In the genomic region with DNA sequence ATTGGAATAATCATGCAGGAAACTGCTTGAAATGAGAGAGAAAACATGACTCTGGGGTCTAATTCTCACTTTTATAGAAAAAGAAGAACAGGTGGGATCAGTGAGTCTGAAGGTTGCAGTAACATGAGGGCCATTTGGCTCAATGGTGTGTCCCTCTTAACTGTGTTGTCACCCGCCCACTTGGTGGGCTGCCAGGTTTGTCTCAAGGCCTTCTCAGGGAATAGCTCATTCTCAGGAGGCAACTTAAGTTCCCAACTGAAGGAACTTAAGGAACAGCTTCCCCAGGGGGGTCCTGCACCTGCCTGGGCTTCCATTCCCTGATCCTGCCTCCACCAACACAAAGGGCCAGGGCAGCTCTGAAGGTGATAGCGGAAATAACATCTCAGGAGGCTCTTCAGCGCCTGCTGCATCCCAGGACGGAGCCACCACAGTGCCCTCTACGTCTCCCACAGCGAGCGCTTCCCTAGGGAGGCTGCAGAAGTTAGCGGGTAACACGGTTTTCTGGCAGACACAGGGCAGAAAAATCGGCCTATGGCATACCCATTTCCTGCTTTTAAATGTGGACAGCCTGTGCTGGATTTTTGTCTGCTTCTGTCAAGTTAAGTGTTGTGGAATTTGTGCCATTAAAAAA, we compare ENCODE assay signal across 15 cellular contexts.
A peak's percentile ranks its signal among the peaks of the same experiment; 100 is the strongest.
DNase-seq lines count a peak whose midpoint lies in the region; ATAC-seq and TF ChIP-seq lines count a peak whose summit lies in the region.
"Had no signal": no experiment of that assay in that cellular context is flagged by ENCODE, and none has a peak within 500 bp of the region (broad histone marks: within the 10 kb centered on the region; RNA-seq: fewer than 3 reads in every experiment).

No MANE protein-coding gene starts in this region.

- POLR2A ChIA-PET in RWPE1 (lab: Yijun Ruan, JAX; ENCODE audit: low non-redundant PET) = no interaction called here

- H3K4me3 ChIP-seq in tibial artery = no peak overlapping the region
- H3K4me3 ChIP-seq: BLaER1, PC-9 had no signal

- peaks cover 0 to 100% (median 63%) of the 10 kb centered on the region in 4 donors for H3K4me1 ChIP-seq in tibial artery

- no peak for TF ChIP-seq CTCF in RWPE1 (conservative IDR thresholded peaks at IDR 0.05; ENCODE audit: low read depth)
- TF ChIP-seq CTCF in tibial artery (IDR thresholded peaks at IDR 0.05) = peak in 1 of 2 experiments; percentile 20

- intact Hi-C loops in tibial artery (cut with DNase I; ENCODE audit: low total_unique reads) = no loop called here

- no peaks in the 10 kb centered on the region for H3K9me3 ChIP-seq in tibial artery
- H3K9me3 ChIP-seq: BLaER1 had no signal

- H3K27me3 ChIP-seq in tibial artery = no peaks in the 10 kb centered on the region
- H3K27me3 ChIP-seq: BLaER1 had no signal

- CTCF ChIA-PET in RWPE1 (lab: Yijun Ruan, JAX) = interaction anchor here (0.8 kb wide), 1 partner anchor 22 kb away, joined by 5 read pairs; no protein-coding TSS in a partner anchor

- H3K27ac ChIP-seq in RWPE1 = peak overlapping the region; percentile 12; the same call in 1 of the 2 replicates
- H3K27ac ChIP-seq in epithelial cell of prostate = peak overlapping the region; percentile 65
- H3K27ac ChIP-seq in tibial artery = peak overlapping the region; percentile 58 to 90
- H3K27ac ChIP-seq: BLaER1, PC-9 had no signal

- DNase-seq in NCI-H2029 (lab: John Stamatoyannopoulos, UW) (peak; percentile 26), RWPE1 (ENCODE audit: low spot score) (no peak), epithelial cell of prostate (ENCODE audit: low read depth, low spot score) (no peak), tibial artery (peak in 1 of 2 donors; percentile 80), A172 (ENCODE audit: low spot score) (no peak), NCI-H187 treated with DMSO at 0.1 percent for 48 hours (lab: John Stamatoyannopoulos, UW) (no peak)
- DNase-seq: CD8-positive, alpha-beta memory T cell; H9; NCI-H1105 treated with DMSO at 0.1 percent for 48 hours; NCI-H1930; NCI-H524 treated with DMSO at 0.1 percent for 48 hours; PC-9 had no signal

- no peak for ATAC-seq in GM21390 (IDR thresholded peaks at IDR 0.05; ENCODE audit: unreplicated experiment)
- ATAC-seq: Right ventricle myocardium inferior had no signal

- H3K36me3 ChIP-seq in tibial artery = peaks cover 0 to 26% (median 12%) of the 10 kb centered on the region in 3 donors

Comparison
In these comparisons a context has a peak if more than half of its experiments do, and no peak if none do; other contexts are left out.
1. H3K27ac ChIP-seq: peak in every context shown above with its lines; median percentile 74 in tibial artery; 65 in epithelial cell of prostate; 12 in RWPE1.